Comparison of ENCODE assay signal across 22 cellular contexts in genomic region chr10:128868481-128868880, GRCh38.
"Had no signal": no experiment of that assay in that cellular context is flagged by ENCODE, and none has a peak within 500 bp of the region (broad histone marks: within the 10 kb centered on the region; RNA-seq: fewer than 3 reads in every experiment).

No MANE protein-coding gene starts in this region.

- DNase-seq: central memory CD4-positive, alpha-beta T cell; dermis blood vessel endothelial cell; effector memory CD8-positive, alpha-beta T cell; erythroblast; hypothalamus; immature natural killer cell; mammary epithelial cell; mesendoderm; natural killer cell; right lobe of liver; stimulated activated CD4-positive, alpha-beta T cell treated with anti-CD3 and anti-CD28 coated beads, Interleukin-12 subunit alpha, Interleukin-12 subunit beta, amount 100 ng/mL, for 4 hours; stimulated activated CD4-positive, alpha-beta T cell treated with anti-CD3 and anti-CD28 coated beads, Interleukin-1b, Interleukin-23, amount 100 ng/mL, for 48 hours; stimulated activated CD4-positive, alpha-beta T cell treated with anti-CD3 and anti-CD28 coated beads, Interleukin-4, amount 100 ng/mL, for 1 hour; stimulated activated CD8-positive, alpha-beta memory T cell treated with anti-CD3 and anti-CD28 coated beads, Interleukin-4, amount 100 ng/mL, for 48 hours; stimulated activated naive CD4-positive, alpha-beta T cell; stimulated activated naive CD8-positive, alpha-beta T cell treated with anti-CD3 and anti-CD28 coated beads, Interleukin-15, amount 100 ng/mL, for 72 hours; trophoblast cell had no signal

- H3K36me3 ChIP-seq: neutrophil, pancreas, right lobe of liver, suprapubic skin had no signal

- ATAC-seq: effector memory CD8-positive, alpha-beta T cell; natural killer cell; pancreas; right lobe of liver; stimulated activated naive CD8-positive, alpha-beta T cell treated with anti-CD3 and anti-CD28 coated beads, Interleukin-15, amount 100 ng/mL, for 72 hours had no signal

- H3K4me3 ChIP-seq: pancreas, right lobe of liver, smooth muscle cell, suprapubic skin had no signal

- H3K4me3 Mint-ChIP-seq: effector memory CD8-positive, alpha-beta T cell; immature natural killer cell; natural killer cell; neural crest cell; stimulated activated naive CD8-positive, alpha-beta T cell treated with anti-CD3 and anti-CD28 coated beads, Interleukin-15, amount 100 ng/mL, for 72 hours had no signal

- H3K27ac Mint-ChIP-seq: effector memory CD8-positive, alpha-beta T cell; immature natural killer cell; natural killer cell had no signal

- H3K36me3 Mint-ChIP-seq: immature natural killer cell, natural killer cell had no signal

- H3K4me1 ChIP-seq: pancreas, right lobe of liver, suprapubic skin had no signal

- H3K27ac ChIP-seq: neutrophil, pancreas, right lobe of liver, suprapubic skin had no signal

- H3K9me3 ChIP-seq: neutrophil, pancreas, right lobe of liver, suprapubic skin had no signal

- H3K9me3 Mint-ChIP-seq: immature natural killer cell, natural killer cell had no signal

- H3K27me3 Mint-ChIP-seq: stimulated activated naive CD8-positive, alpha-beta T cell treated with anti-CD3 and anti-CD28 coated beads, Interleukin-15, amount 100 ng/mL, for 72 hours had no signal

- H3K27me3 ChIP-seq: neutrophil, pancreas, right lobe of liver, suprapubic skin had no signal

- H3K4me1 Mint-ChIP-seq: immature natural killer cell; natural killer cell; stimulated activated naive CD8-positive, alpha-beta T cell treated with anti-CD3 and anti-CD28 coated beads, Interleukin-15, amount 100 ng/mL, for 72 hours had no signal
